23 cellular contexts compared by ENCODE assay signal in the genomic region with DNA sequence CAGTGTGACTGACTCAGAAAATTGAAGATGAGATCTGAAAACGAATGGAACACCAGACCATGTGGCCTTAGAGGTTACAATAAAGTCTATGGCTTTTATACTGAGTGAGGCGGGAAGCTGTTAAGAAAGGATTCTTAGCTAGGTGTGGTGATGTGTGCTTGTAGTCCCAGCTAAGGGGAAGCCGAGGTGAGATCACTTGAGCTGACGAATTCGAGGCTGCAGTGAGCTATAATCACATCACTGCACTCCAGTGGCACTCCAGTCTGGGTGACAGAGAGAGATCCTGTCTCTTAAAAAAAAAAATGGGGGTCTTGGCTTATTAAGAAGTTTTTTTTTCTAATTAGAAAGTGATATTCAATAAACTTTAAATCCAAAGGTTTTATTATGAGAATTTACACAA.
"Had no signal": no experiment of that assay in that cellular context is flagged by ENCODE, and none has a peak within 500 bp of the region (broad histone marks: within the 10 kb centered on the region; RNA-seq: fewer than 3 reads in every experiment).

No MANE protein-coding gene starts in this region.

- DNase-seq: activated CD8-positive, alpha-beta memory T cell treated with anti-CD3 and anti-CD28 coated beads for 24 hours; activated CD8-positive, alpha-beta memory T cell treated with anti-CD3 and anti-CD28 coated beads, Interleukin-2, amount 50 U/mL, for 4 hours; activated T-cell treated with anti-CD3 and anti-CD28 coated beads, Interleukin-2, amount 50 U/mL, for 24 hours; brain microvascular endothelial cell; caudate nucleus; effector CD4-positive, alpha-beta T cell; foreskin keratinocyte; immature natural killer cell; left ventricle myocardium superior; mammary epithelial cell; ovary; spleen; stimulated activated CD4-positive, alpha-beta T cell treated with anti-CD3 and anti-CD28 coated beads, Interleukin-4, amount 100 ng/mL, for 1 hour; stimulated activated naive CD8-positive, alpha-beta T cell treated with anti-CD3 and anti-CD28 coated beads, Interleukin-15, amount 100 ng/mL, for 72 hours; WERI-Rb-1 had no signal

- FAIRE-seq: TTC549 had no signal

- H3K4me1 ChIP-seq: ascending aorta, foreskin keratinocyte, prostate gland, spleen, tibial nerve had no signal

- H3K4me3 ChIP-seq: ascending aorta, ovary, prostate gland, spleen, tibial nerve had no signal

- H3K36me3 ChIP-seq: ascending aorta, brain microvascular endothelial cell, neutrophil, ovary, prostate gland, spleen, tibial nerve, WERI-Rb-1 had no signal

- ATAC-seq: activated naive CD4-positive, alpha-beta T cell treated with anti-CD3 and anti-CD28 coated beads, Interleukin-2, amount 50 U/mL, for 72 hours; activated T-helper 17 cell treated with anti-CD3 and anti-CD28 coated beads, Interleukin-2, amount 50 U/mL, for 72 hours; foreskin keratinocyte; left ventricle myocardium superior; natural killer cell treated with Interleukin-12 subunit alpha and Interleukin-12 subunit beta and Interleukin-15 and Interleukin-18, amount 100 ng/mL, for 72 hours; stimulated activated naive CD8-positive, alpha-beta T cell treated with anti-CD3 and anti-CD28 coated beads, Interleukin-15, amount 100 ng/mL, for 72 hours had no signal

- H3K27ac ChIP-seq: ascending aorta, brain microvascular endothelial cell, foreskin keratinocyte, neutrophil, ovary, prostate gland, spleen, tibial nerve, WERI-Rb-1 had no signal

- H3K9me3 ChIP-seq: ascending aorta, neutrophil, ovary, prostate gland, spleen, tibial nerve had no signal

- H3K27me3 ChIP-seq: ascending aorta, brain microvascular endothelial cell, foreskin keratinocyte, neutrophil, ovary, spleen, tibial nerve had no signal
